In the genomic region with DNA sequence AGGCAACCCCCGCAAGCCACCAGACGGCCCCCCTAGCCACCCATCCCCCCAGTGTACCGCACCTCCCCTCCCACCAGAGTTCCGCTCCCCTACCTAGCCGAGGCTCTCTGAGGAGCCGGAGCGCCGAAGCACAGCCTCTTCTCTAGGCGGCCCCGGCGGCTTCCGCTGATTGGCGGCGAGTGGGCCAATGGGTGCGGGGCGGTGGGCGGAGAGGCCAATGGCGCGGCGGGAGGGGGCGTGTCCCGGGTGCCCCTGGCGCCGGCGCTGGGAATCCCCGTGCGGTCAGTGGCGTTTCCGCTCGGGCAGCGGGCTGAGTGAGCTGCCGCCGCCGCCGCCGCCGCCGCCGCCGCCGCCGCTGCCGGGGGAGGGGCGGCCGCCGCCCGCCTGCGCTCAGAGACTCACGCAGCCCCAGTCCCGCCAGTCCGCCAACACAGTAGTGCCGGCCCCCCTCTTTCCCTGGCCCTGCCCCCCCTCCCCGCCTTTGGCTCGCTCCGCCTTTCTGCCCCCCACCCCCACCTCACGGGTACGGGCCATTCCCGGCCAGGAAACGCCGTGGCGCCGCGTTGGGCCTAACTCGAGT, we compare ENCODE assay signal across 8 cellular contexts. TPM values are rescaled to one million over a fixed set of nuclear protein-coding genes. Genes with fewer than 3 reads are reported as not detected.
A peak's percentile ranks its signal among the peaks of the same experiment; 100 is the strongest.
DNase-seq lines count a peak whose midpoint lies in the region; ATAC-seq, FAIRE-seq and TF ChIP-seq lines count a peak whose summit lies in the region.

A gene with protein sequence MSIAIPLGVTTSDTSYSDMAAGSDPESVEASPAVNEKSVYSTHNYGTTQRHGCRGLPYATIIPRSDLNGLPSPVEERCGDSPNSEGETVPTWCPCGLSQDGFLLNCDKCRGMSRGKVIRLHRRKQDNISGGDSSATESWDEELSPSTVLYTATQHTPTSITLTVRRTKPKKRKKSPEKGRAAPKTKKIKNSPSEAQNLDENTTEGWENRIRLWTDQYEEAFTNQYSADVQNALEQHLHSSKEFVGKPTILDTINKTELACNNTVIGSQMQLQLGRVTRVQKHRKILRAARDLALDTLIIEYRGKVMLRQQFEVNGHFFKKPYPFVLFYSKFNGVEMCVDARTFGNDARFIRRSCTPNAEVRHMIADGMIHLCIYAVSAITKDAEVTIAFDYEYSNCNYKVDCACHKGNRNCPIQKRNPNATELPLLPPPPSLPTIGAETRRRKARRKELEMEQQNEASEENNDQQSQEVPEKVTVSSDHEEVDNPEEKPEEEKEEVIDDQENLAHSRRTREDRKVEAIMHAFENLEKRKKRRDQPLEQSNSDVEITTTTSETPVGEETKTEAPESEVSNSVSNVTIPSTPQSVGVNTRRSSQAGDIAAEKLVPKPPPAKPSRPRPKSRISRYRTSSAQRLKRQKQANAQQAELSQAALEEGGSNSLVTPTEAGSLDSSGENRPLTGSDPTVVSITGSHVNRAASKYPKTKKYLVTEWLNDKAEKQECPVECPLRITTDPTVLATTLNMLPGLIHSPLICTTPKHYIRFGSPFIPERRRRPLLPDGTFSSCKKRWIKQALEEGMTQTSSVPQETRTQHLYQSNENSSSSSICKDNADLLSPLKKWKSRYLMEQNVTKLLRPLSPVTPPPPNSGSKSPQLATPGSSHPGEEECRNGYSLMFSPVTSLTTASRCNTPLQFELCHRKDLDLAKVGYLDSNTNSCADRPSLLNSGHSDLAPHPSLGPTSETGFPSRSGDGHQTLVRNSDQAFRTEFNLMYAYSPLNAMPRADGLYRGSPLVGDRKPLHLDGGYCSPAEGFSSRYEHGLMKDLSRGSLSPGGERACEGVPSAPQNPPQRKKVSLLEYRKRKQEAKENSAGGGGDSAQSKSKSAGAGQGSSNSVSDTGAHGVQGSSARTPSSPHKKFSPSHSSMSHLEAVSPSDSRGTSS (N-terminal part only) (plus strand): TSS at position 285 of the 580 bp plus-strand sequence. CDS start 31,324 bp downstream, outside the sequence.

- H3K4me1 ChIP-seq in H1 (replicated peaks in 1 of 4; ENCODE audit: control insufficient read depth in 3 of 4, insufficient read depth in 4 of 4, low read length in 3 of 4) (peaks cover 5 to 24% (median 12%) of the 10 kb centered on the region in 4 experiments; a peak in 6 of 7 replicates), mesenchymal stem cell (ENCODE audit: control insufficient read depth, insufficient read depth, low read depth, low read length) (peaks cover 2% of the 10 kb centered on the region)

- H4K91ac ChIP-seq in H1 (replicated peaks; ENCODE audit: insufficient read length, low read length) (peak within 1 kb of the TSS; percentile 84), mesenchymal stem cell (ENCODE audit: low read length) (peak within 1 kb of the TSS; percentile 99)

- no peaks in the 10 kb centered on the region for H3K79me1 ChIP-seq in H1 (ENCODE audit: low read depth, low read length)
- no peaks in the 10 kb centered on the region for H3K79me1 ChIP-seq in mesenchymal stem cell (replicated peaks; ENCODE audit: low read length, poor library complexity, severe bottlenecking)

- H4K5ac ChIP-seq in H1 (ENCODE audit: insufficient read length, low read depth, low read length): peak within 1 kb of the TSS; percentile 52

- no peak for TF ChIP-seq RAD21 in H1 (IDR thresholded peaks at IDR 0.05 in 1 of 2, conservative IDR thresholded peaks at IDR 0.05 in 1 of 2; ENCODE audit: low read depth in 2 of 2, low read length in 2 of 2)

- DNase-seq in COR-L47 (lab: John Stamatoyannopoulos, UW): peak; percentile 88
- DNase-seq in HT1080 (ENCODE audit: low read depth): peak; percentile 89
- DNase-seq in NOMO-1 treated with dmso at 0.1 percent for 144 hours (lab: John Stamatoyannopoulos, UW; ENCODE audit: unreplicated experiment): peak; percentile 95
- peak; percentile 99 for DNase-seq in activated CD8-positive, alpha-beta memory T cell treated with anti-CD3 and anti-CD28 coated beads, Interleukin-2, amount 10 ng/mL, durations not matched to agents 7 days and 5 days
- DNase-seq in H1 (ENCODE audit: low read depth in 1 of 2, low spot score in 2 of 2): peak; percentile 75 to 100
- peak; percentile 97 for DNase-seq in mesenchymal stem cell
- peak; percentile 100 for DNase-seq in stimulated activated CD8-positive, alpha-beta memory T cell treated with anti-CD3 and anti-CD28 coated beads, Interleukin-12 subunit alpha, Interleukin-12 subunit beta, amount 100 ng/mL, for 4 hours (ENCODE audit: low read depth)

- peak within 1 kb of the TSS; percentile 98 for H2BK5ac ChIP-seq in H1 (ENCODE audit: low read depth, low read length)
- H2BK5ac ChIP-seq in mesenchymal stem cell (ENCODE audit: low read depth, low read length, poor library complexity, severe bottlenecking): peak within 1 kb of the TSS; percentile 95

- no peaks in the 10 kb centered on the region for H3K9me3 Mint-ChIP-seq in activated CD8-positive, alpha-beta memory T cell treated with anti-CD3 and anti-CD28 coated beads, Interleukin-2, amount 10 ng/mL, durations not matched to agents 7 days and 5 days (ENCODE audit: low read depth)

- 3% methylated on average over 15 of the region's 64 CpGs; no CpG with 5 or more reads in 1 of the 2 experiments for WGBS in H1 (ENCODE audit: extremely low coverage in 1 of 2, insufficient coverage in 1 of 2, insufficient read length in 1 of 2, insufficient replicate concordance in 2 of 2, low coverage in 1 of 2, low lambda C conversion rate in 2 of 2, missing lambda C conversion rate in 1 of 2), 2 experiments
- WGBS in mesenchymal stem cell: under 1% methylated on average over 33 of the region's 64 CpGs

- H3K9me3 ChIP-seq in H1 (ENCODE audit: insufficient read depth in 2 of 2, low read depth in 1 of 2, low read length in 1 of 2): no peaks in the 10 kb centered on the region
- H3K9me3 ChIP-seq in mesenchymal stem cell (ENCODE audit: control insufficient read depth, low read length): no peaks in the 10 kb centered on the region

- peaks cover 43% of the 10 kb centered on the region for H3K36me3 Mint-ChIP-seq in activated CD8-positive, alpha-beta memory T cell treated with anti-CD3 and anti-CD28 coated beads, Interleukin-2, amount 10 ng/mL, durations not matched to agents 7 days and 5 days

- H4K8ac ChIP-seq in H1 (ENCODE audit: extremely low read depth, insufficient read depth, low read length): peak within 1 kb of the TSS; percentile 99
- H4K8ac ChIP-seq in mesenchymal stem cell (ENCODE audit: low read length): peak within 1 kb of the TSS; percentile 97

- peaks cover 16 to 25% of the 10 kb centered on the region in 2 experiments for H4K20me1 ChIP-seq in H1 (replicated peaks in 1 of 2; ENCODE audit: control insufficient read depth in 1 of 2, insufficient read depth in 2 of 2, low read length in 2 of 2)

- H3K4me3 Mint-ChIP-seq in activated CD8-positive, alpha-beta memory T cell treated with anti-CD3 and anti-CD28 coated beads, Interleukin-2, amount 10 ng/mL, durations not matched to agents 7 days and 5 days: peak within 1 kb of the TSS; percentile 97

- peak within 1 kb of the TSS; percentile 81 to 89 for H3K4me2 ChIP-seq in H1 (ENCODE audit: insufficient read depth in 1 of 2, low read depth in 2 of 2, low read length in 2 of 2)
- H3K4me2 ChIP-seq in mesenchymal stem cell (ENCODE audit: low read length, poor library complexity, severe bottlenecking): peak within 1 kb of the TSS; percentile 77

- peak within 1 kb of the TSS; percentile 95 to 99 (median 98) for H3K4me3 ChIP-seq in H1 (ENCODE audit: extremely low read depth in 1 of 4, insufficient read depth in 2 of 4, low read depth in 3 of 4, low read length in 4 of 4)
- peak within 1 kb of the TSS; percentile 85 to 94 for H3K4me3 ChIP-seq in mesenchymal stem cell (ENCODE audit: insufficient read depth in 1 of 2, low read depth in 1 of 2, low read length in 2 of 2)

- FAIRE-seq in H1 (lab: Jason Lieb, UNC): no peak

- H2BK120ac ChIP-seq in H1 (replicated peaks; ENCODE audit: low read depth, low read length) (no peak within 1 kb of the TSS), mesenchymal stem cell (ENCODE audit: low read depth, low read length) (peak within 1 kb of the TSS; percentile 98)

- H2AK5ac ChIP-seq in H1 (ENCODE audit: low read depth, low read length) (peak within 1 kb of the TSS; percentile 92), mesenchymal stem cell (ENCODE audit: low read length, severe bottlenecking) (peak within 1 kb of the TSS; percentile 93)

- H3K14ac ChIP-seq in H1 (ENCODE audit: insufficient read length) (peak within 1 kb of the TSS; percentile 16), mesenchymal stem cell (ENCODE audit: low read length in 2 of 2) (peak within 1 kb of the TSS; percentile 95 to 96)

- peak within 1 kb of the TSS; percentile 87 for H3K56ac ChIP-seq in H1 (replicated peaks; ENCODE audit: insufficient read length, low read depth, low read length)

- H3K4ac ChIP-seq in H1 (replicated peaks; ENCODE audit: insufficient read length, low read depth, low read length): peak within 1 kb of the TSS; percentile 99
- peak within 1 kb of the TSS; percentile 95 to 98 for H3K4ac ChIP-seq in mesenchymal stem cell (ENCODE audit: low read depth in 1 of 2, low read length in 2 of 2)

- peak; percentile 91 to 98 for TF ChIP-seq POLR2A in H1 (IDR thresholded peaks at IDR 0.05; ENCODE audit: control extremely low read depth in 1 of 2, low read depth in 2 of 2, low read length in 2 of 2)

- peak within 1 kb of the TSS; percentile 98 to 100 (median 99) for H3K9ac ChIP-seq in H1 (replicated peaks in 1 of 4; ENCODE audit: extremely low read depth in 1 of 4, low read depth in 3 of 4, low read length in 3 of 4)
- peak within 1 kb of the TSS; percentile 97 for H3K9ac ChIP-seq in mesenchymal stem cell (ENCODE audit: low read length)

- no peak within 1 kb of the TSS for H3K23ac ChIP-seq in H1 (ENCODE audit: insufficient read length)
- H3K23ac ChIP-seq in mesenchymal stem cell (ENCODE audit: low read length in 2 of 2): peak within 1 kb of the TSS in 1 of 2 experiments; percentile 85

- H3K23me2 ChIP-seq in H1 (ENCODE audit: low read depth, low read length): peaks cover 16% of the 10 kb centered on the region

- H2BK15ac ChIP-seq in H1 (ENCODE audit: low read length) (no peak within 1 kb of the TSS; the same call in 1 of the 2 replicates), mesenchymal stem cell (ENCODE audit: low read depth, poor library complexity, severe bottlenecking) (peak within 1 kb of the TSS; percentile 99)

- H3K36me3 ChIP-seq in H1 (ENCODE audit: control insufficient read depth in 2 of 4, insufficient read depth in 4 of 4, low read length in 3 of 4): peaks cover 2 to 27% (median 15%) of the 10 kb centered on the region in 4 experiments; a peak in 6 of 8 replicates
- peaks cover 4 to 24% of the 10 kb centered on the region in 2 experiments for H3K36me3 ChIP-seq in mesenchymal stem cell (ENCODE audit: control insufficient read depth in 1 of 2, insufficient read depth in 2 of 2, low read depth in 1 of 2, low read length in 2 of 2)

- no peaks in the 10 kb centered on the region for H3K27me3 ChIP-seq in H1 (replicated peaks in 1 of 4; ENCODE audit: control insufficient read depth in 3 of 4, extremely low read depth in 1 of 4, insufficient read depth in 3 of 4, low read length in 3 of 4)
- no peaks in the 10 kb centered on the region for H3K27me3 ChIP-seq in mesenchymal stem cell (ENCODE audit: control insufficient read depth in 1 of 2, insufficient read depth in 1 of 2, low read length in 2 of 2)

- H3K27ac ChIP-seq in H1 (ENCODE audit: low read depth, low read length) (peak within 1 kb of the TSS; percentile 99), mesenchymal stem cell (ENCODE audit: low read length, poor library complexity, severe bottlenecking) (peak within 1 kb of the TSS; percentile 100)

- CTCF ChIA-PET in activated CD8-positive, alpha-beta memory T cell treated with anti-CD3 and anti-CD28 coated beads, Interleukin-2, amount 10 ng/mL, durations not matched to agents 7 days and 5 days (lab: Charles Lee): interaction anchor here (0.9 to 2.4 kb wide), 3 partner anchors 35 to 395 kb away, joined by 3 to 12 read pairs (median 3); partner anchors contain the start of genes ARPC4 and THUMPD3
- CTCF ChIA-PET in H1 (lab: Charles Lee; ENCODE audit: partially characterized antibody): interaction anchor here (0.8 to 4.7 kb wide), 2 partner anchors 10 to 26 kb away, joined by 3 to 43 read pairs; no protein-coding TSS in a partner anchor

- H3K27me3 Mint-ChIP-seq in activated CD8-positive, alpha-beta memory T cell treated with anti-CD3 and anti-CD28 coated beads, Interleukin-2, amount 10 ng/mL, durations not matched to agents 7 days and 5 days: no peaks in the 10 kb centered on the region

- H2AFZ ChIP-seq in H1 (ENCODE audit: low read length) (no peak within 1 kb of the TSS), mesenchymal stem cell (ENCODE audit: low read depth, low read length) (no peak within 1 kb of the TSS)

- peaks cover 63% of the 10 kb centered on the region for H3K4me1 Mint-ChIP-seq in activated CD8-positive, alpha-beta memory T cell treated with anti-CD3 and anti-CD28 coated beads, Interleukin-2, amount 10 ng/mL, durations not matched to agents 7 days and 5 days

- TF ChIP-seq CTCF in H1 (IDR thresholded peaks at IDR 0.05; ENCODE audit: control extremely low read depth in 1 of 3, insufficient read depth in 1 of 3, low read depth in 1 of 3, low read length in 3 of 3): no peak

- peak within 1 kb of the TSS; percentile 62 for H3K18ac ChIP-seq in H1 (ENCODE audit: extremely low read depth, low read length)
- H3K18ac ChIP-seq in mesenchymal stem cell (ENCODE audit: low read depth in 1 of 2, low read length in 2 of 2): peak within 1 kb of the TSS; percentile 98 to 99

- H3K79me2 ChIP-seq in H1 (ENCODE audit: control insufficient read depth in 1 of 2, insufficient read depth in 2 of 2, low read length in 2 of 2): peaks cover 78 to 86% of the 10 kb centered on the region in 2 experiments

- H2BK20ac ChIP-seq in H1 (ENCODE audit: low read length): no peak within 1 kb of the TSS

- H3K27ac Mint-ChIP-seq in activated CD8-positive, alpha-beta memory T cell treated with anti-CD3 and anti-CD28 coated beads, Interleukin-2, amount 10 ng/mL, durations not matched to agents 7 days and 5 days: peak within 1 kb of the TSS; percentile 98

- TF ChIP-seq EP300 in H1 (IDR thresholded peaks at IDR 0.05; ENCODE audit: borderline replicate concordance in 1 of 2, low read depth in 2 of 2, low read length in 2 of 2): peak in 1 of 2 experiments; percentile 48; a peak in 1 of 3 replicates

- peak; percentile 39 for ATAC-seq in GM21367 (IDR thresholded peaks at IDR 0.05; ENCODE audit: unreplicated experiment)
- peak; percentile 66 for ATAC-seq in activated CD8-positive, alpha-beta memory T cell treated with anti-CD3 and anti-CD28 coated beads, Interleukin-2, amount 10 ng/mL, durations not matched to agents 7 days and 5 days

- POLR2A ChIA-PET in H1 (lab: Charles Lee; ENCODE audit: partially characterized antibody): interaction anchor here (0.8 to 10.0 kb wide), 38 partner anchors 6 to 395 kb away, joined by 3 to 300 read pairs (median 6); partner anchors contain the start of genes ARPC4, BRPF1, MTMR14 and TADA3

- H2BK12ac ChIP-seq in H1 (ENCODE audit: low read depth, low read length) (peak within 1 kb of the TSS; percentile 52), mesenchymal stem cell (ENCODE audit: low read length in 2 of 2) (peak within 1 kb of the TSS; percentile 9 to 73)

RNA-seq across cellular contexts. Expression of the gene that starts here (rescaled TPM):
- total RNA-seq in HT1080 (2014; rRNA removed; shearing (Covaris generic)): 43.9 and 65.2 TPM in 2 replicates
- polyA plus RNA-seq in HT1080 (2015; cell fraction: cytosol; rRNA removed): 34.5 and 44.0 TPM in 2 replicates
- 128 and 158 TPM in 2 replicates for polyA plus RNA-seq in HT1080 (2015; cell fraction: nucleus; rRNA removed)
- total RNA-seq in activated CD8-positive, alpha-beta memory T cell treated with anti-CD3 and anti-CD28 coated beads, Interleukin-2, amount 10 ng/mL, durations not matched to agents 7 days and 5 days: 100 to 1,000 TPM; 136 to 147 TPM
- total RNA-seq in H1 (2021; fragmentation: NEBNext Ultra II Directional; extraction: Animal tissue kit (Norgen Biotek cat#: 25700)): 223 and 234 TPM in 2 replicates
- polyA plus RNA-seq in H1 (2011; rRNA removed): 98.2 and 108 TPM in 2 replicates
- polyA plus RNA-seq in H1 (2011; cell fraction: cytosol; rRNA removed): 119 TPM
- polyA plus RNA-seq in H1 (2011; cell fraction: nucleus; rRNA removed): 455 TPM
- polyA plus RNA-seq in H1 (2012, experiment 1 of 2): 155 to 216 TPM (median 176 TPM) in 4 replicates
- polyA plus RNA-seq in H1 (2012, experiment 2 of 2): 34.4 TPM
- polyA plus RNA-seq in H1 (2013, experiment 1 of 2): 232 TPM
- polyA plus RNA-seq in H1 (2013, experiment 2 of 2): 212 TPM
- polyA minus RNA-seq in H1 (2011; rRNA and poly(A)+ RNA removed): 198 and 273 TPM in 2 replicates
- polyA minus RNA-seq in H1 (2011; cell fraction: cytosol; rRNA and poly(A)+ RNA removed): 129 TPM
- 396 TPM for polyA minus RNA-seq in H1 (2011; cell fraction: nucleus; rRNA and poly(A)+ RNA removed)
- polyA plus RNA-seq in mesenchymal stem cell (2013, experiment 1 of 2): 83.9 TPM
- polyA plus RNA-seq in mesenchymal stem cell (2013, experiment 2 of 2): 77.6 TPM

Comparison
In these comparisons a context has a peak if more than half of its experiments do, and no peak if none do; other contexts are left out.
1. Peak in every context shown above with its lines: DNase-seq, ATAC-seq, H3K4me3 ChIP-seq and H3K27ac ChIP-seq.